ENCODE assay signal across 9 cellular contexts in the genomic region with DNA sequence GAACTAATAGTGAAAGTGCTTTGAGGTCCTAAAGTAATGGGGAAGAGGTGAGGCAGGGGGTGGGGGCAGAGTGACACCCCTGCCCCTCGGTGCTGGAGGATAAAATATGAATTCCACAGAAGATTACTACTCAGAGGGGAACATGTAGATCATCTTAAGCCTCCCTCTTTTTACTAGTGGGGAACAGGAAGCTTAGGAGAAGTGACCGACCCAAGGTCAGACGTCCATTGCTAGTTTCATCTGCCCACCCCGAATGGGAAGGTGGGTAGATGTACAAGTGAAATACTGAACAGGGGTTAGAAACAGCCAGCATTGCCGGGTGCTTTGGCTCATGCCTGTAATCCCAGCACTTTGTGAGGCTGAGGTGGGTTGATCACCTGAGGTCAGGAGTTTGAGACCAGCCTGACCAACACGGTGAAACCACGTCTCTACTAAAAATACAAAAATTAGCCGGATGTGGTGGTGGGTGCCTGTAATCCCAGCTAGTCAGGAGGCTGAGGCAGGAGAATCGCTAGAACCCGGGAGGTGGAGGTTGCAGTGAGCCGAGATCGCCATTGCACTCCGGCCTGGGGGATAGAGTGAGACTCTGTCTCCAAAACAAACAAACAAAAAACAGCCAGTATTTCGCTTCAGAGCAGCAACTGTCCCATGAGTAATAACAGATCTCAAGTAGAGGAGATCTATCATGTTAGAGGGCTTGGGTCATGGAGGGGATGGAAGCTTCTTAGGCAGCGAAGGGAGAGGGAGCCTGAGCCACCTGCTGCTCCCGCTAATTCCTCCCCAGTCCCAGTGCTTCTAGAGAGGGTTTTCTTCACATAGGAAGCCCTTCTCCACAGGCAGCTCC. TPM values are rescaled to one million over a fixed set of nuclear protein-coding genes. Genes with fewer than 3 reads are reported as not detected.
DNase-seq lines count a peak whose midpoint lies in the region; ATAC-seq, FAIRE-seq and TF ChIP-seq lines count a peak whose summit lies in the region.
"Had no signal": no experiment of that assay in that cellular context is flagged by ENCODE, and none has a peak within 500 bp of the region (broad histone marks: within the 10 kb centered on the region; RNA-seq: fewer than 3 reads in every experiment).

No MANE protein-coding gene starts in this region.

- H3K4me1 Mint-ChIP-seq in T-helper 2 cell treated with Interferon-gamma antibody and Interleukin-4, amounts not matched to agents 5 μg/mL and 100 μg/mL, for 36 hours (ENCODE audit: low read depth): peaks cover 70% of the 10 kb centered on the region
- H3K4me1 Mint-ChIP-seq in activated naive CD8-positive, alpha-beta T cell (ENCODE audit: low read depth): peaks cover 84% of the 10 kb centered on the region

- H3K36me3 ChIP-seq in kidney (ENCODE audit: control insufficient read depth in 1 of 2, insufficient read depth in 2 of 2, low read length in 2 of 2) (peaks cover 4 to 10% of the 10 kb centered on the region in 2 donors), stomach smooth muscle (ENCODE audit: control insufficient read depth in 2 of 2, insufficient read depth in 2 of 2, low read length in 2 of 2) (peaks cover 11 to 15% of the 10 kb centered on the region in 2 donors)

- H3K4me3 ChIP-seq in kidney (ENCODE audit: low read length in 2 of 2) (peak overlapping the region; percentile 16 to 98), stomach smooth muscle (ENCODE audit: low read length in 2 of 2) (peak overlapping the region; percentile 99 to 100)

- peaks cover 9% of the 10 kb centered on the region for H3K36me3 Mint-ChIP-seq in T-helper 2 cell treated with Interferon-gamma antibody and Interleukin-4, amounts not matched to agents 5 μg/mL and 100 μg/mL, for 36 hours (ENCODE audit: low read depth)
- peaks cover 4% of the 10 kb centered on the region for H3K36me3 Mint-ChIP-seq in activated naive CD8-positive, alpha-beta T cell

- no peak for ATAC-seq in HG02763 (IDR thresholded peaks at IDR 0.05; ENCODE audit: unreplicated experiment)

- DNase-seq in T-helper 2 cell treated with Interferon-gamma antibody and Interleukin-4, amounts not matched to agents 5 μg/mL and 100 μg/mL, for 36 hours (ENCODE audit: low spot score): no peak
- no peak for DNase-seq in T-helper 2 cell
- DNase-seq in kidney: no peak
- no peak for DNase-seq in stimulated activated CD8-positive, alpha-beta memory T cell treated with anti-CD3 and anti-CD28 coated beads, Interleukin-4, amount 100 ng/mL, for 48 hours
- DNase-seq in NCI-H774 (lab: John Stamatoyannopoulos, UW): no peak
- DNase-seq: NCI-H2171 had no signal

- no peaks in the 10 kb centered on the region for H3K9me3 Mint-ChIP-seq in T-helper 2 cell treated with Interferon-gamma antibody and Interleukin-4, amounts not matched to agents 5 μg/mL and 100 μg/mL, for 36 hours
- no peaks in the 10 kb centered on the region for H3K9me3 Mint-ChIP-seq in activated naive CD8-positive, alpha-beta T cell (ENCODE audit: low read depth)

- peaks cover 42 to 61% of the 10 kb centered on the region in 2 donors for H3K4me1 ChIP-seq in kidney (ENCODE audit: control insufficient read depth in 1 of 2, insufficient read depth in 1 of 2, low read depth in 1 of 2, low read length in 2 of 2)
- H3K4me1 ChIP-seq in stomach smooth muscle (ENCODE audit: control insufficient read depth, insufficient read depth, low read length): peaks cover 74% of the 10 kb centered on the region

- H3K9me3 ChIP-seq in kidney (ENCODE audit: control insufficient read depth in 1 of 2, low read length in 2 of 2) (no peaks in the 10 kb centered on the region), stomach smooth muscle (ENCODE audit: control insufficient read depth in 2 of 2, low read length in 2 of 2) (no peaks in the 10 kb centered on the region)

- FAIRE-seq in kidney (lab: Jason Lieb, UNC): no peak

- H3K27me3 ChIP-seq in stomach smooth muscle (ENCODE audit: control insufficient read depth in 1 of 2, insufficient read depth in 2 of 2, low read length in 2 of 2): no peaks in the 10 kb centered on the region

- H3K27me3 Mint-ChIP-seq in T-helper 2 cell treated with Interferon-gamma antibody and Interleukin-4, amounts not matched to agents 5 μg/mL and 100 μg/mL, for 36 hours (ENCODE audit: low read depth): no peaks in the 10 kb centered on the region
- no peaks in the 10 kb centered on the region for H3K27me3 Mint-ChIP-seq in activated naive CD8-positive, alpha-beta T cell

- H3K27ac ChIP-seq in kidney (ENCODE audit: low read depth in 2 of 2, low read length in 2 of 2): peak overlapping the region; percentile 97 to 99
- peak overlapping the region; percentile 94 for H3K27ac ChIP-seq in stomach smooth muscle (ENCODE audit: low read length)

- H3K9ac ChIP-seq in kidney (ENCODE audit: low read length in 2 of 2) (peak overlapping the region; percentile 44 to 97), stomach smooth muscle (ENCODE audit: low read length in 2 of 2) (peak overlapping the region; percentile 62 to 69)

- no peak overlapping the region for H3K27ac Mint-ChIP-seq in T-helper 2 cell treated with Interferon-gamma antibody and Interleukin-4, amounts not matched to agents 5 μg/mL and 100 μg/mL, for 36 hours
- peak overlapping the region; percentile 96 for H3K27ac Mint-ChIP-seq in activated naive CD8-positive, alpha-beta T cell

- no peak for TF ChIP-seq CTCF in kidney (IDR thresholded peaks at IDR 0.05; ENCODE audit: borderline replicate concordance, extremely low read depth, insufficient read depth)

- intact Hi-C loops in kidney (cut with DNase I): no loop called here

- peak overlapping the region; percentile 90 for H3K4me3 Mint-ChIP-seq in T-helper 2 cell treated with Interferon-gamma antibody and Interleukin-4, amounts not matched to agents 5 μg/mL and 100 μg/mL, for 36 hours
- peak overlapping the region; percentile 95 for H3K4me3 Mint-ChIP-seq in activated naive CD8-positive, alpha-beta T cell

RNA-seq across cellular contexts. Expression of gene NR1D1, which starts 1.2 kb away (rescaled TPM):
- total RNA-seq in kidney: 30.8 TPM
- polyA plus RNA-seq in kidney (ENCODE audit: insufficient read depth, low read depth, low replicate concordance): 7.1 TPM

RNA-seq across cellular contexts. Expression of gene MSL1, which starts 20.2 kb away (rescaled TPM):
- 75.4 TPM for total RNA-seq in kidney
- polyA plus RNA-seq in kidney (ENCODE audit: insufficient read depth, low read depth, low replicate concordance): 34.9 TPM

RNA-seq across cellular contexts. Expression of gene CASC3, which starts 38.7 kb away (rescaled TPM):
- 90.8 TPM for total RNA-seq in kidney
- 32.2 TPM for polyA plus RNA-seq in kidney (ENCODE audit: insufficient read depth, low read depth, low replicate concordance)

RNA-seq across cellular contexts. Expression of gene THRA, which starts 38.8 kb away (rescaled TPM):
- 63.9 TPM for total RNA-seq in kidney
- polyA plus RNA-seq in kidney (ENCODE audit: insufficient read depth, low read depth, low replicate concordance): 40.8 TPM

RNA-seq across cellular contexts. Expression of gene MED24, which starts 47.4 kb away (rescaled TPM):
- total RNA-seq in kidney: 66.3 TPM
- polyA plus RNA-seq in kidney (ENCODE audit: insufficient read depth, low read depth, low replicate concordance): 53.7 TPM
